In genomic region chr16:31508706-31509523, GRCh38 we compare ENCODE assay signal across 8 cellular contexts. TPM values are rescaled to one million over a fixed set of nuclear protein-coding genes. Genes with fewer than 3 reads are reported as not detected.
DNase-seq lines count a peak whose midpoint lies in the region; ATAC-seq lines count a peak whose summit lies in the region.

No MANE protein-coding gene starts in this region.

- H3K4ac ChIP-seq in neuronal stem cell (ENCODE audit: low read length) = no peak overlapping the region

- WGBS in neuronal stem cell (ENCODE audit: extremely low coverage in 2 of 2, insufficient read length in 2 of 2, insufficient replicate concordance in 1 of 2), 2 donors = no CpG with 5 or more reads among the region's 11 CpGs

- H3K36me3 ChIP-seq in neuronal stem cell (replicated peaks in 1 of 2; ENCODE audit: control insufficient read depth in 2 of 2, insufficient read depth in 2 of 2, low read length in 2 of 2) = peaks cover 0 to 21% of the 10 kb centered on the region in 2 donors

- H2BK15ac ChIP-seq in neuronal stem cell (ENCODE audit: low read length) = no peak overlapping the region

- no peaks in the 10 kb centered on the region for H3K9me3 Mint-ChIP-seq in activated T-cell treated with anti-CD3 and anti-CD28 coated beads, Interleukin-2, amount 50 U/mL, for 24 hours
- no peaks in the 10 kb centered on the region for H3K9me3 Mint-ChIP-seq in T-cell

- no peak for DNase-seq in activated T-cell treated with anti-CD3 and anti-CD28 coated beads, Interleukin-2, amount 50 U/mL, for 24 hours
- no peak for DNase-seq in activated T-cell treated with anti-CD3 and anti-CD28 coated beads for 4 hours
- no peak for DNase-seq in T-cell
- peak; percentile 53 for DNase-seq in fibroblast of gingiva (ENCODE audit: low read depth)
- DNase-seq in neuronal stem cell (ENCODE audit: low spot score) = no peak
- no peak for DNase-seq in kidney glomerular epithelial cell (lab: John Stamatoyannopoulos, UW)
- DNase-seq in ureter (ENCODE audit: low spot score) = no peak
- no peak for DNase-seq in activated CD4-positive, alpha-beta T cell treated with anti-CD3 and anti-CD28 coated beads, Interleukin-2, amount 50 U/mL, for 1 hour

- no peak overlapping the region for H4K91ac ChIP-seq in neuronal stem cell (ENCODE audit: low read depth, low read length, poor library complexity)

- no peaks in the 10 kb centered on the region for H3K27me3 Mint-ChIP-seq in activated T-cell treated with anti-CD3 and anti-CD28 coated beads, Interleukin-2, amount 50 U/mL, for 24 hours
- no peaks in the 10 kb centered on the region for H3K27me3 Mint-ChIP-seq in T-cell

- POLR2A ChIA-PET in T-cell (lab: Charles Lee) = no interaction called here

- H3K18ac ChIP-seq in neuronal stem cell (ENCODE audit: low read length) = no peak overlapping the region

- H3K36me3 Mint-ChIP-seq in activated T-cell treated with anti-CD3 and anti-CD28 coated beads, Interleukin-2, amount 50 U/mL, for 24 hours (ENCODE audit: low read depth) = peaks cover 44% of the 10 kb centered on the region
- no peaks in the 10 kb centered on the region for H3K36me3 Mint-ChIP-seq in T-cell

- H3K4me3 Mint-ChIP-seq in activated T-cell treated with anti-CD3 and anti-CD28 coated beads, Interleukin-2, amount 50 U/mL, for 24 hours = peak overlapping the region; percentile 94
- peak overlapping the region; percentile 92 to 95 (median 95) for H3K4me3 Mint-ChIP-seq in T-cell

- peak overlapping the region; percentile 97 for H3K27ac Mint-ChIP-seq in activated T-cell treated with anti-CD3 and anti-CD28 coated beads, Interleukin-2, amount 50 U/mL, for 24 hours
- peak overlapping the region; percentile 97 to 98 for H3K27ac Mint-ChIP-seq in T-cell

- CTCF ChIA-PET in T-cell (lab: Charles Lee) = interaction anchor here in 1 of 2 donors (0.9 to 2.8 kb wide), 2 partner anchors 48 to 367 kb away, joined by 3 to 15 read pairs; no protein-coding TSS in a partner anchor

- H2BK5ac ChIP-seq in neuronal stem cell (ENCODE audit: low read length) = no peak overlapping the region

- H3K27ac ChIP-seq in neuronal stem cell (replicated peaks; ENCODE audit: low read length) = peak overlapping the region; percentile 66

- H2BK120ac ChIP-seq in neuronal stem cell (ENCODE audit: low read depth, low read length) = no peak overlapping the region

- peaks cover 2 to 10% of the 10 kb centered on the region in 2 donors for H3K4me1 ChIP-seq in neuronal stem cell (ENCODE audit: control insufficient read depth in 2 of 2, insufficient read depth in 1 of 2, low read depth in 1 of 2, low read length in 2 of 2)

- H3K14ac ChIP-seq in neuronal stem cell (ENCODE audit: low read length) = no peak overlapping the region

- no peak overlapping the region for H3K23ac ChIP-seq in neuronal stem cell (ENCODE audit: low read depth, low read length, poor library complexity)

- H2AK5ac ChIP-seq in neuronal stem cell (ENCODE audit: low read depth, low read length) = no peak overlapping the region

- peak overlapping the region; percentile 84 for H3K9ac ChIP-seq in neuronal stem cell (ENCODE audit: low read depth, low read length, poor library complexity)

- peaks cover 0 to 7% of the 10 kb centered on the region in 2 donors for H3K9me3 ChIP-seq in neuronal stem cell (replicated peaks in 1 of 2; ENCODE audit: control insufficient read depth in 2 of 2, insufficient read depth in 1 of 2, low read depth in 1 of 2, low read length in 2 of 2)

- peaks cover 51% of the 10 kb centered on the region for H3K4me1 Mint-ChIP-seq in activated T-cell treated with anti-CD3 and anti-CD28 coated beads, Interleukin-2, amount 50 U/mL, for 24 hours (ENCODE audit: low read depth)
- peaks cover 48 to 55% (median 54%) of the 10 kb centered on the region in 3 donors for H3K4me1 Mint-ChIP-seq in T-cell

- no peaks in the 10 kb centered on the region for H3K79me1 ChIP-seq in neuronal stem cell (ENCODE audit: low read depth, low read length)

- no peaks in the 10 kb centered on the region for H3K27me3 ChIP-seq in neuronal stem cell (ENCODE audit: control insufficient read depth in 3 of 3, insufficient read depth in 3 of 3, low read depth in 1 of 3, low read length in 3 of 3)

- no peak overlapping the region for H2BK12ac ChIP-seq in neuronal stem cell (ENCODE audit: low read length)

- peak overlapping the region; percentile 70 for H3K4me2 ChIP-seq in neuronal stem cell (ENCODE audit: insufficient read depth, low read length, poor library complexity, severe bottlenecking)

- no peak overlapping the region for H4K8ac ChIP-seq in neuronal stem cell (ENCODE audit: low read depth, low read length)

- peak overlapping the region; percentile 97 to 98 for H3K4me3 ChIP-seq in neuronal stem cell (ENCODE audit: low read length in 2 of 2)

- H2AFZ ChIP-seq in neuronal stem cell (ENCODE audit: low read length) = peak overlapping the region; percentile 97

- ATAC-seq in T-cell (replicated peaks in 1 of 4) = no peak

RNA-seq across cellular contexts. Expression of gene RUSF1, which starts 0.7 kb away (rescaled TPM):
- total RNA-seq in T-cell (100 to 1,000 TPM in 3 of 5 donors, 10 to 100 TPM in 2; 65.4 to 125 (median 107) TPM), ureter (85.6 TPM)
- polyA plus RNA-seq in neuronal stem cell (2013, experiment 1 of 2) = 35.6 TPM
- 36.0 TPM for polyA plus RNA-seq in neuronal stem cell (2013, experiment 2 of 2)

RNA-seq across cellular contexts. Expression of gene AHSP, which starts 18.8 kb away (rescaled TPM):
- total RNA-seq in T-cell = not detected
- polyA plus RNA-seq in neuronal stem cell (2013, experiment 1 of 2) = not detected
- polyA plus RNA-seq in neuronal stem cell (2013, experiment 2 of 2) = 0.22 TPM
- total RNA-seq in ureter = not detected

RNA-seq across cellular contexts. Expression of gene SLC5A2, which starts 26.0 kb away (rescaled TPM):
- total RNA-seq in T-cell = 1 to 10 TPM; 2.6 to 4.2 (median 3.2) TPM
- polyA plus RNA-seq in neuronal stem cell (2013, experiment 1 of 2) = not detected
- polyA plus RNA-seq in neuronal stem cell (2013, experiment 2 of 2) = not detected
- not detected for total RNA-seq in ureter

RNA-seq across cellular contexts. Expression of gene TGFB1I1, which starts 37.0 kb away (rescaled TPM):
- total RNA-seq in T-cell (1 to 10 TPM in 1 of 5 donors, under 1 TPM in 4; 0.40 to 1.1 (median 0.72) TPM), ureter (97.0 TPM)
- 0.07 TPM for polyA plus RNA-seq in neuronal stem cell (2013, experiment 1 of 2)
- polyA plus RNA-seq in neuronal stem cell (2013, experiment 2 of 2) = 0.21 TPM

RNA-seq across cellular contexts. Expression of gene ARMC5, which starts 49.6 kb away (rescaled TPM):
- total RNA-seq in T-cell (10 to 100 TPM in 3 of 5 donors, 1 to 10 TPM in 2; 9.3 to 16.6 (median 10.2) TPM), ureter (9.7 TPM)
- polyA plus RNA-seq in neuronal stem cell (2013, experiment 1 of 2) = 6.0 TPM
- 5.6 TPM for polyA plus RNA-seq in neuronal stem cell (2013, experiment 2 of 2)
